In the genomic region with DNA sequence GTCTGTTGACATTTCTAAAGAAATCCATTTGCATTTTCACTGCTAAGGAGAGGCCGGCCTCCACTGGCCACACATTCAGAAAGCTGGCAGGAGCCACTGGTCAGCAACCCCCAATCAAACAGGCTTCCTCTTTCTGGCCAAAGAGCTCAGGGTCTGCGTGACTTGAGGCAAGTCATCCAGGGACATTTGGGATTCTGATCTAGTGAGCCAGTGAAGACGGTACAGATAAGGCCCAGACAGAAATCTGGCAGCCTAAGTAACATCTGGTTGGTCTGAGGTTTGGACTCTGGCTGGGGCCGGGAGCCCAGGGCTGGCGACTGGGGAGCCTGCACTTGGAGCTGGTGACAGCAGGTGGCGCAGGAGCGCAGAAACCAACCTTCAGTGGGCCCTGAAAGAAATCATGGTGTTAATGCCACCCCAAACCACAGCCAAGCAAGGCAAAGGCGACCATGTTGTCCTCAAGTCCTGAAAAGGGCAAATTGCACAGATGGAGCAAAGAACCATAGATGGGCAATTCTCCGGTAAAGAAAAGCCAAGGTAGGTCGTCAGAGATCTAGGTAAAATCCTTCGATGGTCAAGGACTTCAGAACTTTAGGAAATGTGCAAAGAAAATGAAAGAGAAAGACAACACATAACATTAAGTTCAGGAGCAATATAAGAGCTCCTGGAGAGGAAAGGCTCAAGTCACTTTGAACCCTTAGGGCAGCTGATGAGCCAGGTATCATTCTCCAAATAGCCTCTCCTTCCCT, we compare ENCODE assay signal across 8 cellular contexts.
DNase-seq lines count a peak whose midpoint lies in the region; ATAC-seq and TF ChIP-seq lines count a peak whose summit lies in the region.

No MANE protein-coding gene starts in this region.

- RAD21 ChIA-PET in HCT116 (lab: Charles Lee; ENCODE audit: low non-redundant PET in 1 of 2, low total read pairs in 2 of 2, uncharacterized antibody in 2 of 2, unreplicated experiment in 2 of 2) = interaction anchor here in 1 of 2 experiments (1.2 kb wide), 1 partner anchor 290 kb away, joined by 3 read pairs; no protein-coding TSS in a partner anchor

- no peaks in the 10 kb centered on the region for H3K36me3 ChIP-seq in HCT116 (ENCODE audit: control insufficient read depth in 1 of 2, insufficient read depth in 2 of 2, low read length in 2 of 2)

- CTCF ChIA-PET in activated CD4-positive, alpha-beta T cell treated with anti-CD3 and anti-CD28 coated beads for 36 hours (lab: Charles Lee) = interaction anchor here (0.6 to 4.3 kb wide), 12 partner anchors 11 to 555 kb away, joined by 3 to 20 read pairs (median 4); no protein-coding TSS in a partner anchor
- CTCF ChIA-PET in HCT116 (lab: Charles Lee) = interaction anchor here (0.6 to 4.6 kb wide), 8 partner anchors 10 to 293 kb away, joined by 3 to 47 read pairs (median 3); no protein-coding TSS in a partner anchor

- H3K4me3 Mint-ChIP-seq in activated CD4-positive, alpha-beta T cell treated with anti-CD3 and anti-CD28 coated beads for 36 hours = no peak overlapping the region

- TF ChIP-seq CTCF in HCT116 (IDR thresholded peaks at IDR 0.05 in 2 of 3, conservative IDR thresholded peaks at IDR 0.05 in 1 of 3; ENCODE audit: borderline replicate concordance in 1 of 3, insufficient read depth in 1 of 3, low read depth in 2 of 3, low read length in 2 of 3) = peak; percentile 71 to 94 (median 91); a peak in 5 of 6 replicates

- H2AFZ ChIP-seq in HCT116 (ENCODE audit: low read depth, low read length, poor library complexity, severe bottlenecking) = peak overlapping the region; percentile 79

- peak; percentile 63 for DNase-seq in activated CD4-positive, alpha-beta T cell treated with anti-CD3 and anti-CD28 coated beads for 36 hours
- no peak for DNase-seq in activated CD4-positive, alpha-beta T cell treated with anti-CD3 and anti-CD28 coated beads for 4 hours
- DNase-seq in HCT116 (ENCODE audit: low read depth, low spot score) = peak; percentile 51
- peak; percentile 75 for DNase-seq in NCI-H1092 treated with DMSO at 0.1 percent for 48 hours (lab: John Stamatoyannopoulos, UW)
- peak in 2 of 3 experiments; percentile 6 to 17 for DNase-seq in activated CD8-positive, alpha-beta memory T cell treated with anti-CD3 and anti-CD28 coated beads for 48 hours (ENCODE audit: low read depth in 2 of 3, low spot score in 2 of 3)
- DNase-seq in germinal center (ENCODE audit: low spot score) = peak; percentile 53
- peak; percentile 75 for DNase-seq in non-pigmented ciliary epithelial cell (ENCODE audit: low read depth)

- no peak overlapping the region for H3K27ac Mint-ChIP-seq in activated CD4-positive, alpha-beta T cell treated with anti-CD3 and anti-CD28 coated beads for 36 hours

- no peaks in the 10 kb centered on the region for H3K36me3 Mint-ChIP-seq in activated CD4-positive, alpha-beta T cell treated with anti-CD3 and anti-CD28 coated beads for 36 hours (ENCODE audit: low read depth)

- POLR2A ChIA-PET in activated CD4-positive, alpha-beta T cell treated with anti-CD3 and anti-CD28 coated beads for 36 hours (lab: Charles Lee) = no interaction called here
- POLR2A ChIA-PET in HCT116 (lab: Charles Lee) = no interaction called here

- no peaks in the 10 kb centered on the region for H4K20me1 ChIP-seq in HCT116 (ENCODE audit: insufficient read depth)

- TF ChIP-seq POLR2A in HCT116 (IDR thresholded peaks at IDR 0.05; ENCODE audit: borderline replicate concordance, extremely low read depth, insufficient read depth, insufficient read length) = no peak

- H3K79me2 ChIP-seq in HCT116 (ENCODE audit: insufficient read depth, low read length) = no peaks in the 10 kb centered on the region

- peak; percentile 53 for ATAC-seq in activated CD4-positive, alpha-beta T cell treated with anti-CD3 and anti-CD28 coated beads for 36 hours
- ATAC-seq in HCT116 = peak; percentile 98
- ATAC-seq in HG02852 (IDR thresholded peaks at IDR 0.05; ENCODE audit: unreplicated experiment) = no peak

- intact Hi-C loops in activated CD4-positive, alpha-beta T cell treated with anti-CD3 and anti-CD28 coated beads for 36 hours (cut with DNase I, micrococcal nuclease) = loop anchor here (1.0 kb wide), 1 partner anchor 290 kb away; no protein-coding TSS in a partner anchor
- intact Hi-C loops in HCT116 (cut with micrococcal nuclease) = loop anchor here (1.0 kb wide), 1 partner anchor 290 kb away; no protein-coding TSS in a partner anchor

- H3K27me3 Mint-ChIP-seq in activated CD4-positive, alpha-beta T cell treated with anti-CD3 and anti-CD28 coated beads for 36 hours = peaks cover 7% of the 10 kb centered on the region

- H3K9me2 ChIP-seq in HCT116 (ENCODE audit: insufficient read depth) = no peaks in the 10 kb centered on the region

- no peaks in the 10 kb centered on the region for H3K9me3 ChIP-seq in HCT116 (ENCODE audit: control insufficient read depth in 1 of 2, insufficient read depth in 1 of 2, low read depth in 1 of 2, low read length in 2 of 2)

- H3K9ac ChIP-seq in HCT116 (ENCODE audit: low read length) = 0 out of 2 replicates have a peak overlapping the region, but pooled peaks have one; percentile 10

- 0 out of 2 replicates have a peak overlapping the region, but pooled peaks have one; percentile 0 for H3K27ac ChIP-seq in HCT116 (ENCODE audit: low read depth, low read length)

- no peaks in the 10 kb centered on the region for H3K9me3 Mint-ChIP-seq in activated CD4-positive, alpha-beta T cell treated with anti-CD3 and anti-CD28 coated beads for 36 hours (ENCODE audit: low read depth)

- peak overlapping the region; percentile 52 for H3K4me2 ChIP-seq in HCT116 (ENCODE audit: low read length)

- H3K4me3 ChIP-seq in HCT116 (replicated peaks in 1 of 2; ENCODE audit: low read depth in 1 of 2, low read length in 2 of 2) = no peak overlapping the region

- no peaks in the 10 kb centered on the region for H3K4me1 Mint-ChIP-seq in activated CD4-positive, alpha-beta T cell treated with anti-CD3 and anti-CD28 coated beads for 36 hours

- H3K27me3 ChIP-seq in HCT116 (ENCODE audit: insufficient read depth, low read length) = no peaks in the 10 kb centered on the region

- H3K4me1 ChIP-seq in HCT116 (ENCODE audit: control insufficient read depth in 1 of 2, insufficient read depth in 2 of 2, low read length in 2 of 2) = peaks cover 13 to 18% of the 10 kb centered on the region in 2 experiments; a peak in 3 of 4 replicates

- no TSS peak for BruUV-seq in HCT116 (replicated peaks; lab: Mats Ljungman, UMichigan)

- TF ChIP-seq RAD21 in HCT116 (IDR thresholded peaks at IDR 0.05; ENCODE audit: low read depth) = peak; percentile 81

TF ChIP-seq in HCT116, 20 proteins besides CTCF, POLR2A, EP300 and RAD21:
- peak; percentile 50 for TF ChIP-seq YY1 (IDR thresholded peaks at IDR 0.05; ENCODE audit: extremely low read depth, insufficient replicate concordance, low read depth, low read length)
- TF ChIP-seq POLR2AphosphoS5 (IDR thresholded peaks at IDR 0.05; ENCODE audit: low read depth, low read length) = peak; percentile 20; the same call in 1 of the 2 replicates
- no peak for TF ChIP-seq EZH2phosphoT487 (IDR thresholded peaks at IDR 0.05; ENCODE audit: borderline replicate concordance)
TF ChIP-seq in HCT116: peak in this region for 2.

Comparison
In these comparisons a context has a peak if more than half of its experiments do, and no peak if none do; other contexts are left out.
1. DNase-seq: peak in activated CD4-positive, alpha-beta T cell treated with anti-CD3 and anti-CD28 coated beads for 36 hours (single experiment), HCT116 (single experiment), NCI-H1092 treated with DMSO at 0.1 percent for 48 hours (single experiment), activated CD8-positive, alpha-beta memory T cell treated with anti-CD3 and anti-CD28 coated beads for 48 hours (2 of 3), germinal center (single experiment) and non-pigmented ciliary epithelial cell (single experiment); none in activated CD4-positive, alpha-beta T cell treated with anti-CD3 and anti-CD28 coated beads for 4 hours (0 of 2).